In the genomic region with DNA sequence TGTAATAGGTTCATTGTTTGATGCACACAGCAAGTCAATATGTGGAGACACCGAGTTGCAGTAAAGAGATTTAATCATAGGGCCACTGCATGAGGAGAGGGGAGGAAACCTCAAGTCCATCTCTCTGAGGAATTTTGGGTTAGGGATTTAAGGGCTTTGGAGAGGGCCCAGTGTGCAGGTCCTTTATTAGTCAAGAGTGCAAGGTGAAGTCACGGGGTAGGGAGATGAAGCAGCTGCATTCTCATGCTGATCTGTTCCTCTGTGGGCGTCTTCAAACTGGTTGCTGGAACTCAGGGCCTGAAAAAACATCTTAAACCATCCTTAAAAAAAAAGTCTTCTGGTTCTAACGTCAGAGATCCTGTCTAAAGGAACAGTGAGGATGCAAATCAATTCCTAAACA, we compare ENCODE assay signal across 24 cellular contexts.
DNase-seq lines count a peak whose midpoint lies in the region; FAIRE-seq and TF ChIP-seq lines count a peak whose summit lies in the region.
"Had no signal": no experiment of that assay in that cellular context is flagged by ENCODE, and none has a peak within 500 bp of the region (broad histone marks: within the 10 kb centered on the region; RNA-seq: fewer than 3 reads in every experiment).

No MANE protein-coding gene starts in this region.

- 31% methylated on average over 4 of the region's 4 CpGs; no CpG with 5 or more reads in 1 of the 2 experiments for WGBS in H1 (ENCODE audit: extremely low coverage in 1 of 2, insufficient coverage in 1 of 2, insufficient read length in 1 of 2, insufficient replicate concordance in 2 of 2, low coverage in 1 of 2, low lambda C conversion rate in 2 of 2, missing lambda C conversion rate in 1 of 2), 2 experiments
- 45 to 66% (median 60%) methylated on average over 4 of the region's 4 CpGs for WGBS in small intestine, 3 donors

- H2AK5ac ChIP-seq in H1 (ENCODE audit: low read depth, low read length), result no peak overlapping the region

- no peaks in the 10 kb centered on the region for H3K27me3 ChIP-seq in H1 (replicated peaks in 1 of 4; ENCODE audit: control insufficient read depth in 3 of 4, extremely low read depth in 1 of 4, insufficient read depth in 3 of 4, low read length in 3 of 4)
- H3K27me3 ChIP-seq in iPS-20b (ENCODE audit: insufficient read depth, low read length), result no peaks in the 10 kb centered on the region
- H3K27me3 ChIP-seq in small intestine (ENCODE audit: control insufficient read depth in 2 of 2, insufficient read depth in 2 of 2, low read length in 2 of 2), result no peaks in the 10 kb centered on the region

- H2AFZ ChIP-seq in H1 (ENCODE audit: low read length), result peak overlapping the region; percentile 16; the same call in 1 of the 2 replicates
- H2AFZ ChIP-seq: GM23248 had no signal

- no peaks in the 10 kb centered on the region for H3K36me3 ChIP-seq in H1 (ENCODE audit: control insufficient read depth in 2 of 4, insufficient read depth in 4 of 4, low read length in 3 of 4)
- H3K36me3 ChIP-seq in iPS-20b (ENCODE audit: insufficient read depth, low read depth, low read length), result no peaks in the 10 kb centered on the region
- no peaks in the 10 kb centered on the region for H3K36me3 ChIP-seq in small intestine (ENCODE audit: control insufficient read depth in 2 of 2, insufficient read depth in 2 of 2, low read length in 2 of 2)

- no peak for TF ChIP-seq POLR2A in H1 (IDR thresholded peaks at IDR 0.05; ENCODE audit: control extremely low read depth in 1 of 2, low read depth in 2 of 2, low read length in 2 of 2)

- intact Hi-C loops in Calu3 (cut with micrococcal nuclease; ENCODE audit: unreplicated experiment), result no loop called here

- TF ChIP-seq EP300 in H1 (IDR thresholded peaks at IDR 0.05; ENCODE audit: borderline replicate concordance in 1 of 2, low read depth in 2 of 2, low read length in 2 of 2), result no peak

- no peaks in the 10 kb centered on the region for H3K79me1 ChIP-seq in H1 (ENCODE audit: low read depth, low read length)

- POLR2A ChIA-PET in H1 (lab: Charles Lee; ENCODE audit: partially characterized antibody), result interaction anchor here (1.0 to 1.1 kb wide), 2 partner anchors 13 to 17 kb away, joined by 3 read pairs; no protein-coding TSS in a partner anchor

- H3K56ac ChIP-seq in H1 (replicated peaks; ENCODE audit: insufficient read length, low read depth, low read length), result no peak overlapping the region

- no peak overlapping the region for H3K18ac ChIP-seq in H1 (ENCODE audit: extremely low read depth, low read length)

- DNase-seq in Calu3, result no peak
- DNase-seq in LNCaP clone FGC (ENCODE audit: low read depth), result peak; percentile 1
- DNase-seq in H1 (ENCODE audit: low read depth in 1 of 2, low spot score in 2 of 2), result no peak
- no peak for DNase-seq in HT-29 (ENCODE audit: low spot score)
- DNase-seq in NCI-H345 (lab: John Stamatoyannopoulos, UW), result no peak
- no peak for DNase-seq in small intestine
- no peak for DNase-seq in activated gamma-delta T cell (lab: John Stamatoyannopoulos, UW)
- DNase-seq: AML-193; CD4-positive, alpha-beta memory T cell; DMS53; DND-41; EL; GM23248; H7; IMR-90 had no signal

- H2BK5ac ChIP-seq in H1 (ENCODE audit: low read depth, low read length), result no peak overlapping the region

- no peak overlapping the region for H3K14ac ChIP-seq in H1 (ENCODE audit: insufficient read length)

- no peaks in the 10 kb centered on the region for H3K27me3 Mint-ChIP-seq in Calu3 (ENCODE audit: unreplicated experiment)

- H3K4me1 ChIP-seq in H1 (replicated peaks in 1 of 4; ENCODE audit: control insufficient read depth in 3 of 4, insufficient read depth in 4 of 4, low read length in 3 of 4) (peaks cover 0 to 14% (median 8%) of the 10 kb centered on the region in 4 experiments; a peak in 3 of 7 replicates), iPS-20b (ENCODE audit: insufficient read depth, low read length) (peaks cover 20% of the 10 kb centered on the region; the same call in 1 of the 2 replicates), small intestine (ENCODE audit: control insufficient read depth in 2 of 2, insufficient read depth in 1 of 2, low read depth in 1 of 2, low read length in 1 of 2) (no peaks in the 10 kb centered on the region)
- H3K4me1 ChIP-seq: A549 had no signal

- no peak overlapping the region for H4K91ac ChIP-seq in H1 (replicated peaks; ENCODE audit: insufficient read length, low read length)

- peak overlapping the region; percentile 21 for H3K27ac Mint-ChIP-seq in Calu3 (ENCODE audit: unreplicated experiment)
- H3K27ac Mint-ChIP-seq: CD14-positive monocyte; CD4-positive, alpha-beta memory T cell had no signal

- no peak overlapping the region for H2BK120ac ChIP-seq in H1 (replicated peaks; ENCODE audit: low read depth, low read length)

- H3K9me3 ChIP-seq in H1 (ENCODE audit: insufficient read depth in 2 of 2, low read depth in 1 of 2, low read length in 1 of 2) (no peaks in the 10 kb centered on the region), iPS-20b (ENCODE audit: insufficient read depth, low read depth, low read length) (no peaks in the 10 kb centered on the region), small intestine (ENCODE audit: control insufficient read depth, low read depth) (no peaks in the 10 kb centered on the region)
- H3K9me3 ChIP-seq: A549 had no signal

- H3K4me3 Mint-ChIP-seq in Calu3 (ENCODE audit: low read depth, unreplicated experiment), result no peak overlapping the region
- H3K4me3 Mint-ChIP-seq: CD14-positive monocyte; CD4-positive, alpha-beta memory T cell had no signal

- no peak overlapping the region for H4K5ac ChIP-seq in H1 (ENCODE audit: insufficient read length, low read depth, low read length)

- peaks cover 2% of the 10 kb centered on the region; the same call in 1 of the 2 replicates for H3K23me2 ChIP-seq in H1 (ENCODE audit: low read depth, low read length)

- H3K4me3 ChIP-seq in LNCaP clone FGC (ENCODE audit: low read depth, low read length) (no peak overlapping the region), H1 (ENCODE audit: extremely low read depth in 1 of 4, insufficient read depth in 2 of 4, low read depth in 3 of 4, low read length in 4 of 4) (no peak overlapping the region), iPS-20b (ENCODE audit: low read length) (no peak overlapping the region; the same call in 1 of the 2 replicates), small intestine (ENCODE audit: low read depth in 1 of 2, low read length in 2 of 2) (no peak overlapping the region)
- H3K4me3 ChIP-seq: A549, GM23248, K562 had no signal

- no peak for TF ChIP-seq RAD21 in H1 (IDR thresholded peaks at IDR 0.05 in 1 of 2, conservative IDR thresholded peaks at IDR 0.05 in 1 of 2; ENCODE audit: low read depth in 2 of 2, low read length in 2 of 2)

- H3K23ac ChIP-seq in H1 (ENCODE audit: insufficient read length), result no peak overlapping the region

- peaks cover 27% of the 10 kb centered on the region for H3K4me1 Mint-ChIP-seq in Calu3 (ENCODE audit: low read depth, unreplicated experiment)
- H3K4me1 Mint-ChIP-seq: CD14-positive monocyte; CD4-positive, alpha-beta memory T cell had no signal

- no peak overlapping the region for H2BK12ac ChIP-seq in H1 (ENCODE audit: low read depth, low read length)

- no TSS peak for BruUV-seq in Calu3 (replicated peaks; lab: Mats Ljungman, UMichigan)

- H3K27ac ChIP-seq in H1 (ENCODE audit: low read depth, low read length), result no peak overlapping the region
- H3K27ac ChIP-seq in iPS-20b (ENCODE audit: low read length), result no peak overlapping the region
- no peak overlapping the region for H3K27ac ChIP-seq in small intestine (ENCODE audit: low read depth in 1 of 2, low read length in 1 of 2)
- H3K27ac ChIP-seq: 22Rv1, A549, GM23248, HL-60 had no signal

- H3K4me2 ChIP-seq in H1 (ENCODE audit: insufficient read depth in 1 of 2, low read depth in 2 of 2, low read length in 2 of 2), result peak overlapping the region; percentile 7 to 8; a peak in 2 of 4 replicates
- H3K4me2 ChIP-seq: A549 had no signal

- H4K8ac ChIP-seq in H1 (ENCODE audit: extremely low read depth, insufficient read depth, low read length), result no peak overlapping the region

- H4K20me1 ChIP-seq in H1 (replicated peaks in 1 of 2; ENCODE audit: control insufficient read depth in 1 of 2, insufficient read depth in 2 of 2, low read length in 2 of 2), result no peaks in the 10 kb centered on the region

- no peak for FAIRE-seq in H1 (lab: Jason Lieb, UNC)
- FAIRE-seq in small intestine (lab: Jason Lieb, UNC), result no peak
- FAIRE-seq: A549, G401.6, GM12891, HTR-8/SVneo, K562 had no signal

- H3K9ac ChIP-seq in H1 (replicated peaks in 1 of 4; ENCODE audit: extremely low read depth in 1 of 4, low read depth in 3 of 4, low read length in 3 of 4) (no peak overlapping the region), iPS-20b (ENCODE audit: low read depth, low read length) (peak overlapping the region; percentile 2; the same call in 1 of the 2 replicates)
- H3K9ac ChIP-seq: GM23248 had no signal

- H3K36me3 Mint-ChIP-seq in Calu3 (ENCODE audit: insufficient read depth, unreplicated experiment), result peaks cover 13% of the 10 kb centered on the region
- H3K36me3 Mint-ChIP-seq: CD14-positive monocyte; CD4-positive, alpha-beta memory T cell had no signal

- H2BK15ac ChIP-seq in H1 (ENCODE audit: low read length), result no peak overlapping the region

- H3K4ac ChIP-seq in H1 (replicated peaks; ENCODE audit: insufficient read length, low read depth, low read length), result no peak overlapping the region

- no peaks in the 10 kb centered on the region for H3K9me3 Mint-ChIP-seq in Calu3 (ENCODE audit: low read depth, unreplicated experiment)

- TF ChIP-seq CTCF in Calu3 (IDR thresholded peaks at IDR 0.05; ENCODE audit: unreplicated experiment) (no peak), LNCaP clone FGC (IDR thresholded peaks at IDR 0.05; ENCODE audit: control insufficient read depth, extremely low read depth, insufficient read depth) (no peak), H1 (IDR thresholded peaks at IDR 0.05; ENCODE audit: control extremely low read depth in 1 of 3, insufficient read depth in 1 of 3, low read depth in 1 of 3, low read length in 3 of 3) (no peak)

- CTCF ChIA-PET in Calu3 (lab: Charles Lee), result no interaction called here
- CTCF ChIA-PET in H1 (lab: Charles Lee; ENCODE audit: partially characterized antibody), result interaction anchor here (0.6 to 1.7 kb wide), 5 partner anchors 13 to 178 kb away, joined by 3 to 5 read pairs (median 3); no protein-coding TSS in a partner anchor

- no peak overlapping the region for H2BK20ac ChIP-seq in H1 (ENCODE audit: low read length)

- no peaks in the 10 kb centered on the region for H3K79me2 ChIP-seq in H1 (ENCODE audit: control insufficient read depth in 1 of 2, insufficient read depth in 2 of 2, low read length in 2 of 2)

TF ChIP-seq in H1, 55 proteins besides CTCF, POLR2A, EP300 and RAD21:
- no peak for TF ChIP-seq NRF1 (IDR thresholded peaks at IDR 0.05; ENCODE audit: low read depth, low read length)
- TF ChIP-seq JUND (IDR thresholded peaks at IDR 0.05; ENCODE audit: low read length), result no peak
- TF ChIP-seq CEBPB (IDR thresholded peaks at IDR 0.05; ENCODE audit: low read depth, low read length), result no peak
TF ChIP-seq in H1: peak in this region for 0.
